Comparison of ENCODE assay signal across 1 cellular context in genomic region chr17:81683584-81684441, GRCh38.
TF ChIP-seq lines count a peak whose summit lies in the region.

TSS of gene ARL16 (minus strand) at chr17:81683797. CDS start at chr17:81683753, 44 bp downstream.
TSS of gene HGS (plus strand) at chr17:81684011. CDS start at chr17:81684067, 56 bp downstream.

TF ChIP-seq in WTC11, 78 proteins besides CTCF, POLR2A, EP300 and RAD21 (continued from another document):
- no peak for TF ChIP-seq ZNF138 (CRISPR knock-in tag; conservative IDR thresholded peaks at IDR 0.05)
- no peak for TF ChIP-seq FOXP1 (CRISPR knock-in tag; IDR thresholded peaks at IDR 0.05; ENCODE audit: borderline replicate concordance)
- no peak for TF ChIP-seq FOXJ3 (CRISPR knock-in tag; IDR thresholded peaks at IDR 0.05; ENCODE audit: borderline replicate concordance)
- no peak for TF ChIP-seq ZNF396 (CRISPR knock-in tag; IDR thresholded peaks at IDR 0.05; ENCODE audit: borderline replicate concordance)
- no peak for TF ChIP-seq PRRX2 (CRISPR knock-in tag; IDR thresholded peaks at IDR 0.05)
- TF ChIP-seq ZNF423 (CRISPR knock-in tag; IDR thresholded peaks at IDR 0.05), result no peak
- TF ChIP-seq ZNF121 (CRISPR knock-in tag; IDR thresholded peaks at IDR 0.05), result no peak
- no peak for TF ChIP-seq ZNF263 (CRISPR knock-in tag; IDR thresholded peaks at IDR 0.05; ENCODE audit: low read depth)
